8 cellular contexts compared by ENCODE assay signal in genomic region chr3:171187706-171188290, GRCh38.
A peak's percentile ranks its signal among the peaks of the same experiment; 100 is the strongest.
DNase-seq lines count a peak whose midpoint lies in the region; ATAC-seq and TF ChIP-seq lines count a peak whose summit lies in the region.

No MANE protein-coding gene starts in this region.

- no peaks in the 10 kb centered on the region for H4K20me1 ChIP-seq in DND-41 (ENCODE audit: insufficient read depth, low read length)

- H3K27me3 ChIP-seq in DND-41 (ENCODE audit: insufficient read depth, low read length, poor library complexity) (no peaks in the 10 kb centered on the region), HAP-1 (ENCODE audit: low read depth) (no peaks in the 10 kb centered on the region), body of pancreas (no peaks in the 10 kb centered on the region)

- no peaks in the 10 kb centered on the region for H3K27me3 Mint-ChIP-seq in stimulated activated naive CD8-positive, alpha-beta T cell treated with anti-CD3 and anti-CD28 coated beads, Interleukin-15, amount 100 ng/mL, for 72 hours

- no peak overlapping the region for H3K9ac ChIP-seq in DND-41 (ENCODE audit: low read depth, low read length)

- H3K9me3 ChIP-seq in DND-41 (ENCODE audit: insufficient read depth, low read length, severe bottlenecking) = no peaks in the 10 kb centered on the region
- H3K9me3 ChIP-seq in HAP-1 = no peaks in the 10 kb centered on the region
- no peaks in the 10 kb centered on the region for H3K9me3 ChIP-seq in body of pancreas

- intact Hi-C loops in body of pancreas (cut with DNase I) = loop anchor here (10.0 kb wide), 2 partner anchors 277 to 377 kb away; partner anchors contain the start of gene TNIK

- ATAC-seq in DND-41 (ENCODE audit: insufficient read depth, low read depth) = peak; percentile 44; the same call in 1 of the 3 replicates
- ATAC-seq in body of pancreas = peak; percentile 74
- no peak for ATAC-seq in stimulated activated naive CD8-positive, alpha-beta T cell treated with anti-CD3 and anti-CD28 coated beads, Interleukin-15, amount 100 ng/mL, for 72 hours

- H3K9me3 Mint-ChIP-seq in stimulated activated naive CD8-positive, alpha-beta T cell treated with anti-CD3 and anti-CD28 coated beads, Interleukin-15, amount 100 ng/mL, for 72 hours = no peaks in the 10 kb centered on the region

- H3K36me3 ChIP-seq in DND-41 (ENCODE audit: insufficient read depth, low read length) (no peaks in the 10 kb centered on the region), HAP-1 (replicated peaks) (no peaks in the 10 kb centered on the region), body of pancreas (replicated peaks in 1 of 2; ENCODE audit: insufficient read depth in 1 of 2, low read depth in 2 of 2) (no peaks in the 10 kb centered on the region)

- H3K4me3 ChIP-seq in DND-41 (ENCODE audit: low read depth in 1 of 2, low read length in 2 of 2) (no peak overlapping the region), HAP-1 (no peak overlapping the region), body of pancreas (no peak overlapping the region)

- no peak for TF ChIP-seq POLR2A in body of pancreas (IDR thresholded peaks at IDR 0.05)

- no peaks in the 10 kb centered on the region for H3K79me2 ChIP-seq in DND-41 (ENCODE audit: insufficient read depth, low read length)

- peak; percentile 5 for DNase-seq in DND-41
- peak; percentile 43 to 66 for DNase-seq in HAP-1 (ENCODE audit: low spot score in 2 of 2)
- DNase-seq in NCI-H446 treated with DMSO at 0.1 percent for 48 hours (lab: John Stamatoyannopoulos, UW) = peak; percentile 59
- peak; percentile 18 to 37 (median 22) for DNase-seq in body of pancreas
- peak; percentile 39 for DNase-seq in kidney tubule cell (ENCODE audit: low spot score)
- DNase-seq in HuH-7.5 (ENCODE audit: low spot score) = no peak
- DNase-seq in mesenteric fat pad (ENCODE audit: low spot score) = no peak
- no peak for DNase-seq in stimulated activated naive CD8-positive, alpha-beta T cell treated with anti-CD3 and anti-CD28 coated beads, Interleukin-15, amount 100 ng/mL, for 72 hours

- peaks cover 52% of the 10 kb centered on the region for H3K4me1 Mint-ChIP-seq in stimulated activated naive CD8-positive, alpha-beta T cell treated with anti-CD3 and anti-CD28 coated beads, Interleukin-15, amount 100 ng/mL, for 72 hours

- no peaks in the 10 kb centered on the region for H3K4me1 ChIP-seq in DND-41 (ENCODE audit: insufficient read depth, low read length)
- H3K4me1 ChIP-seq in HAP-1 = peaks cover 10% of the 10 kb centered on the region
- H3K4me1 ChIP-seq in body of pancreas = peaks cover 10% of the 10 kb centered on the region

- 31% methylated on average over 5 of the region's 5 CpGs for WGBS in body of pancreas, 2 donors

- no peak overlapping the region for H3K4me2 ChIP-seq in DND-41 (ENCODE audit: insufficient read depth, low read length)

- TF ChIP-seq CTCF in DND-41 (IDR thresholded peaks at IDR 0.05; ENCODE audit: borderline replicate concordance, extremely low read depth, low read length, poor library complexity, severe bottlenecking) (peak; percentile 67), body of pancreas (IDR thresholded peaks at IDR 0.05) (peak in 6 of 7 experiments; percentile 49 to 76 (median 70))

- H3K27ac Mint-ChIP-seq in stimulated activated naive CD8-positive, alpha-beta T cell treated with anti-CD3 and anti-CD28 coated beads, Interleukin-15, amount 100 ng/mL, for 72 hours = no peak overlapping the region

- no peak overlapping the region for H2AFZ ChIP-seq in DND-41 (ENCODE audit: low read depth, low read length)

- H3K27ac ChIP-seq in DND-41 (ENCODE audit: low read length) = no peak overlapping the region
- H3K27ac ChIP-seq in body of pancreas = no peak overlapping the region

- H3K4me3 Mint-ChIP-seq in stimulated activated naive CD8-positive, alpha-beta T cell treated with anti-CD3 and anti-CD28 coated beads, Interleukin-15, amount 100 ng/mL, for 72 hours = no peak overlapping the region

- in situ Hi-C loops in HAP-1 (cut with MboI; ENCODE audit: low sequenced_read_pairs) = loop anchor here (25.0 kb wide), 1 partner anchor 375 kb away; no protein-coding TSS in a partner anchor

Comparison
In these comparisons a context has a peak if more than half of its experiments do, and no peak if none do; other contexts are left out.
1. DNase-seq: peak in DND-41 (single experiment), HAP-1 (2 of 2), NCI-H446 treated with DMSO at 0.1 percent for 48 hours (single experiment), body of pancreas (4 of 4) and kidney tubule cell (single experiment); none in HuH-7.5 (single experiment), mesenteric fat pad (single experiment) and stimulated activated naive CD8-positive, alpha-beta T cell treated with anti-CD3 and anti-CD28 coated beads, Interleukin-15, amount 100 ng/mL, for 72 hours (0 of 2).